ENCODE assay signal across 8 cellular contexts in the genomic region with DNA sequence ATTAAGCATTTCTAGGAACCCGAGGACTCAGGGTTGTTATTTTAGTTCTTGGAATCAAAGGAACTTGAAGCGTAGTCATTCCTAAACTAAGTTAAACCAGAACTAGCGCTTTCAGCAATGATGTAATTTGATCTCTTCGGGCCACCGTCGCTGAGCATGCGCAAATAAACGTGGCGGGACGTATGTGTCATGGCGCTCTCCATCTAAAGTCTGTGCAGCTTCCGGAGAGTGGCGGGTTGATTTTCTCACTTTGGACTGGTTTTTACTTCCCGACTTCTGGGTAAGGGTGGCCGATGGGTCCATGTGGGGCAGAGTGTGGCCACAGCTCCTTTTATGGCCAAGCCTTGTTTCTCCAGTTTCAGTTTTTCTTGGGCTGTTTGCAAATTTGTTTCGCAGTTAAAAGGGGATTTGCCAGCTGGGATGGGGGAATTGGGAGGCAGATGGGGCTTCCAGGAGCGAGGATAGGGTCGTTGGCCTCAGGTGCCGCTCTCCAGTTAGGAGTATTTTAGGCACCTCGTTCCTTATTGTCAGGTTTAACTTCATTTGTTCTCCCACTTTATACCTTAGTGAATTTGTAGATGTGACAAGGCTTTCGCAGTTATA. TPM values are rescaled to one million over a fixed set of nuclear protein-coding genes. Genes with fewer than 3 reads are reported as not detected.
A peak's percentile ranks its signal among the peaks of the same experiment; 100 is the strongest.
DNase-seq lines count a peak whose midpoint lies in the region; ATAC-seq and TF ChIP-seq lines count a peak whose summit lies in the region.

TSS of gene CDKAL1 (plus strand) at position 163 of the 603 bp plus-strand sequence. CDS start 11,894 bp downstream, outside the sequence.

- TF ChIP-seq POLR2A in lower leg skin (IDR thresholded peaks at IDR 0.05) = no peak

- H3K4me3 Mint-ChIP-seq in CD14-positive monocyte = peak within 1 kb of the TSS; percentile 90 to 96

- peak within 1 kb of the TSS; percentile 80 for H3K4me3 ChIP-seq in lower leg skin (ENCODE audit: low read depth, poor library complexity, severe bottlenecking)

- ATAC-seq in GM19397 (IDR thresholded peaks at IDR 0.05; ENCODE audit: unreplicated experiment) = peak; percentile 89
- ATAC-seq in HG03571 (IDR thresholded peaks at IDR 0.05; ENCODE audit: unreplicated experiment) = peak; percentile 82

- H3K36me3 Mint-ChIP-seq in CD14-positive monocyte = peaks cover 19 to 20% of the 10 kb centered on the region in 2 donors

- no peaks in the 10 kb centered on the region for H3K9me3 Mint-ChIP-seq in CD14-positive monocyte

- H3K27me3 Mint-ChIP-seq in CD14-positive monocyte (ENCODE audit: low read depth in 3 of 3) = peaks cover 0 to 1% (median 0%) of the 10 kb centered on the region in 3 donors

- DNase-seq in CD14-positive monocyte (ENCODE audit: low spot score) = peak; percentile 88
- peak; percentile 97 for DNase-seq in NCI-H82 (lab: John Stamatoyannopoulos, UW)
- peak; percentile 90 to 93 for DNase-seq in activated CD4-positive, alpha-beta T cell treated with anti-CD3 and anti-CD28 coated beads, Interleukin-2, amount 50 U/mL, for 48 hours
- DNase-seq in ecto neural progenitor cell (ENCODE audit: low spot score) = peak; percentile 89
- peak; percentile 93 to 97 for DNase-seq in lower leg skin (ENCODE audit: low spot score in 2 of 2)
- peak; percentile 80 to 81 for DNase-seq in stimulated activated CD4-positive, alpha-beta T cell treated with anti-CD3 and anti-CD28 coated beads, Interleukin-4, amount 100 ng/mL, for 48 hours (ENCODE audit: low read depth in 2 of 2)

- intact Hi-C loops in CD14-positive monocyte (cut with micrococcal nuclease) (loop anchor here (2.0 to 10.0 kb wide), 3 partner anchors 132 to 210 kb away; partner anchors contain the start of gene E2F3 (in 2 of the 2)), lower leg skin (cut with DNase I; ENCODE audit: low total_unique reads) (no loop called here)

- WGBS in lower leg skin, 2 donors = 1% methylated on average over 21 of the region's 21 CpGs

- peaks cover 12% of the 10 kb centered on the region for H3K4me1 Mint-ChIP-seq in CD14-positive monocyte

- no peak for TF ChIP-seq CTCF in CD14-positive monocyte (IDR thresholded peaks at IDR 0.05)
- no peak for TF ChIP-seq CTCF in lower leg skin (IDR thresholded peaks at IDR 0.05)

- H3K27ac Mint-ChIP-seq in CD14-positive monocyte = peak within 1 kb of the TSS; percentile 91 to 97 (median 96)

RNA-seq across cellular contexts. Expression of gene CDKAL1, which starts in this region (rescaled TPM):
- 10 to 100 TPM in 1 of 2 donors, 1 to 10 TPM in 1; 8.3 to 12.4 TPM for polyA plus RNA-seq in CD14-positive monocyte
- total RNA-seq in lower leg skin = 10 to 100 TPM; 10.3 to 18.0 (median 11.6) TPM

Comparison
In these comparisons a context has a peak if more than half of its experiments do, and no peak if none do; other contexts are left out.
1. Peak in every context shown above with its lines: DNase-seq, ATAC-seq and H3K4me3 ChIP-seq.